1 cellular context compared by ENCODE assay signal in the genomic region with DNA sequence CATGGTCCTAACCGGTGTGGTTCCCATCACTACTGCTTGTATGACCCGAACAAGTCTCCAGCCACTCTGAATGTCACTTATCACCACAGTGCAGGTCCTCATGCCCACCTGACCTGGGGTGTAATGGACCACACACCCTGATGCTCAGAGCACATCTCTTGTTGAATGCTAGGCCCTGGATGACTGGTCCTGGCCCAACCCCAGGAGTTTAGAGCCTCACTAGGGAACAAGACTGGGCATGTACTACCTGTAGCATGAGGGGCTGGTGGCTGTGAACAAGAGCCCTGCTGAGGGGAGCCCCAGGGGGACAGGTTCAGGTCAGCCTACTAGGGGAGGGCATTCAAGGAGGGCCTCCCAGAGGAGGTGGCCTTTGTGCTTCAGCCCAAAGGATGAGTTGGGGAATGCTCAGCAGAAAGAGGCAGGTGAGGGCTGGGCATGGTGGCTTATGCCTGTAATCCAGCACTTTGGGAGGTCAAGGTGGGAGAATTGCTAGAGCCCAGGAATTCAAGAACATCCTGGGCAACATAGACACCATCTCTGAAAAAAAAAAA.
TF ChIP-seq lines count a peak whose summit lies in the region.

No MANE protein-coding gene starts in this region.

TF ChIP-seq in H1, 55 proteins besides CTCF, POLR2A, EP300 and RAD21:
- no peak for TF ChIP-seq HDAC6 (IDR thresholded peaks at IDR 0.05; ENCODE audit: low read depth, low read length)
- no peak for TF ChIP-seq NANOG (IDR thresholded peaks at IDR 0.05; ENCODE audit: insufficient read depth, low read depth, low read length, poor library complexity, severe bottlenecking)
- no peak for TF ChIP-seq CBX5 (IDR thresholded peaks at IDR 0.05; ENCODE audit: low read depth, low read length)
- TF ChIP-seq CTBP2 (IDR thresholded peaks at IDR 0.05; ENCODE audit: borderline replicate concordance, insufficient read depth, insufficient read length, low read length), result no peak
- TF ChIP-seq JUN (IDR thresholded peaks at IDR 0.05; ENCODE audit: low read depth, low read length), result no peak
- TF ChIP-seq RXRA (IDR thresholded peaks at IDR 0.05; ENCODE audit: insufficient read depth, low read depth, low read length), result no peak
- TF ChIP-seq KDM5A (IDR thresholded peaks at IDR 0.05; ENCODE audit: low read length), result no peak
- no peak for TF ChIP-seq POU5F1 (IDR thresholded peaks at IDR 0.05; ENCODE audit: low read depth, low read length)
- no peak for TF ChIP-seq CBX8 (IDR thresholded peaks at IDR 0.05; ENCODE audit: borderline replicate concordance, low read depth, low read length)
- no peak for TF ChIP-seq HDAC2 (IDR thresholded peaks at IDR 0.05; ENCODE audit: borderline replicate concordance in 1 of 2, low read depth in 2 of 2, low read length in 2 of 2)
- TF ChIP-seq TCF12 (IDR thresholded peaks at IDR 0.05; ENCODE audit: low read depth, low read length), result no peak
- no peak for TF ChIP-seq EZH2 (IDR thresholded peaks at IDR 0.05; ENCODE audit: low read depth, low read length, severe bottlenecking)
- no peak for TF ChIP-seq BRCA1 (IDR thresholded peaks at IDR 0.05; ENCODE audit: low read depth, low read length)
- TF ChIP-seq ASH2L (IDR thresholded peaks at IDR 0.05; ENCODE audit: low read length), result no peak
